In the genomic region with DNA sequence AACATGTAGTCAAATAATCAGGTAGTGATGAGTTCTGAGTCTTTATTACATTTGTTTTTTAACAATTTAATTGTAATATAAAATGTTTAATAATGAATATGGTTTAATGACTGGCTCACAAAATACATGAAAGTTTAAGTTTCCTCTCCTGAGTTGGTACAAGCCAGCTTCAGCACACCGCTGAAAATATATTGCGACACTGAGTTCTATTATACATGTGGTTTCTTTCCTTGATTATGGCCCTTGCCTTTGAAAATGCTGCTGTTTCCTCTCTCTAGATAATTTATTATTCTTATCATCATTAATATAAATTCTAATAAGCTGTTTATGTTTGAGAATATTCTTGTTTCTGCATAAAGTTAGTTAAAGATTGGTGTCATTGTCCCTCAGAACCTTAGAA, we compare ENCODE assay signal across 24 cellular contexts.
DNase-seq lines count a peak whose midpoint lies in the region; FAIRE-seq and TF ChIP-seq lines count a peak whose summit lies in the region.
"Had no signal": no experiment of that assay in that cellular context is flagged by ENCODE, and none has a peak within 500 bp of the region (broad histone marks: within the 10 kb centered on the region; RNA-seq: fewer than 3 reads in every experiment).

No MANE protein-coding gene starts in this region.

- no peaks in the 10 kb centered on the region for H3K27me3 ChIP-seq in stomach
- H3K27me3 ChIP-seq: Peyer's patch, SJCRH30 had no signal

- H3K27ac ChIP-seq in stomach = no peak overlapping the region
- H3K27ac ChIP-seq: HL-60, KMS-11, Peyer's patch, SJCRH30 had no signal

- no peak overlapping the region for H3K4me3 Mint-ChIP-seq in activated naive CD4-positive, alpha-beta T cell treated with anti-CD3 and anti-CD28 coated beads for 36 hours
- H3K4me3 Mint-ChIP-seq: CD8-positive, alpha-beta T cell had no signal

- no peaks in the 10 kb centered on the region for H3K4me1 ChIP-seq in stomach
- H3K4me1 ChIP-seq: Peyer's patch, SJCRH30 had no signal

- no peak for TF ChIP-seq EP300 in stomach (IDR thresholded peaks at IDR 0.05)

- DNase-seq in cardiac fibroblast (ENCODE audit: low read depth in 2 of 2) = peak; percentile 10 to 14
- peak; percentile 2 for DNase-seq in fibroblast of mammary gland (ENCODE audit: low read depth)
- DNase-seq in activated naive CD4-positive, alpha-beta T cell treated with anti-CD3 and anti-CD28 coated beads for 36 hours = no peak
- DNase-seq in GM12892 (ENCODE audit: insufficient read length) = no peak
- DNase-seq in stomach = no peak
- no peak for DNase-seq in NCI-H2081 treated with DMSO at 0.1 percent for 48 hours (lab: John Stamatoyannopoulos, UW)
- DNase-seq: AML-193; C1 segment of cervical spinal cord; CD8-positive, alpha-beta T cell; GOT3; NCI-H1092 treated with DMSO at 0.1 percent for 48 hours; NCI-H2029 treated with DMSO at 0.1 percent for 48 hours; NCI-H2171; NCI-H345; NCI-H524; NCI-H774; NK-92 treated with Interleukin-12 subunit alpha and Interleukin-12 subunit beta, amount 100 ng/mL, for 24 hours; Peyer's patch; SJCRH30 had no signal

- H3K9me3 ChIP-seq in stomach = no peaks in the 10 kb centered on the region
- H3K9me3 ChIP-seq: Peyer's patch, SJCRH30 had no signal

- no peaks in the 10 kb centered on the region for H3K4me1 Mint-ChIP-seq in activated naive CD4-positive, alpha-beta T cell treated with anti-CD3 and anti-CD28 coated beads for 36 hours (ENCODE audit: low read depth)

- H3K9me3 Mint-ChIP-seq in activated naive CD4-positive, alpha-beta T cell treated with anti-CD3 and anti-CD28 coated beads for 36 hours = no peaks in the 10 kb centered on the region
- H3K9me3 Mint-ChIP-seq: CD8-positive, alpha-beta T cell had no signal

- intact Hi-C loops in activated naive CD4-positive, alpha-beta T cell treated with anti-CD3 and anti-CD28 coated beads for 36 hours (cut with micrococcal nuclease) = no loop called here
- intact Hi-C loops in stomach (cut with DNase I; ENCODE audit: low total_unique reads) = no loop called here

- no peaks in the 10 kb centered on the region for H3K27me3 Mint-ChIP-seq in activated naive CD4-positive, alpha-beta T cell treated with anti-CD3 and anti-CD28 coated beads for 36 hours (ENCODE audit: low read depth)

- no peak overlapping the region for H3K4me3 ChIP-seq in cardiac fibroblast (replicated peaks in 1 of 2; ENCODE audit: low read depth in 2 of 2, low read length in 2 of 2)
- H3K4me3 ChIP-seq in fibroblast of mammary gland (ENCODE audit: control insufficient read depth, low read depth, low read length) = no peak overlapping the region
- H3K4me3 ChIP-seq in stomach = no peak overlapping the region
- H3K4me3 ChIP-seq: Peyer's patch, SJCRH30 had no signal

- no peak for TF ChIP-seq POLR2A in GM12892 (IDR thresholded peaks at IDR 0.05; ENCODE audit: low read depth, low read length)
- no peak for TF ChIP-seq POLR2A in stomach (IDR thresholded peaks at IDR 0.05)

- no peaks in the 10 kb centered on the region for H3K36me3 ChIP-seq in stomach
- H3K36me3 ChIP-seq: Peyer's patch, SJCRH30 had no signal

- 92 to 98% (median 94%) methylated on average over 2 of the region's 2 CpGs for WGBS in stomach, 5 donors

- CTCF ChIA-PET in activated naive CD4-positive, alpha-beta T cell treated with anti-CD3 and anti-CD28 coated beads for 36 hours (lab: Charles Lee) = no interaction called here

- H3K27ac Mint-ChIP-seq in activated naive CD4-positive, alpha-beta T cell treated with anti-CD3 and anti-CD28 coated beads for 36 hours = no peak overlapping the region
- H3K27ac Mint-ChIP-seq: CD8-positive, alpha-beta T cell had no signal

- H3K36me3 Mint-ChIP-seq in activated naive CD4-positive, alpha-beta T cell treated with anti-CD3 and anti-CD28 coated beads for 36 hours (ENCODE audit: low read depth) = no peaks in the 10 kb centered on the region
- H3K36me3 Mint-ChIP-seq: CD8-positive, alpha-beta T cell had no signal

- FAIRE-seq in islet of Langerhans (lab: Jason Lieb, UNC) = peak; percentile 58
- no peak for FAIRE-seq in GM12892 (lab: Jason Lieb, UNC)
- FAIRE-seq: GM12891, GM18507 had no signal

- TF ChIP-seq CTCF in cardiac fibroblast (IDR thresholded peaks at IDR 0.05; ENCODE audit: low read depth, low read length) = no peak
- TF ChIP-seq CTCF in fibroblast of mammary gland (conservative IDR thresholded peaks at IDR 0.05; ENCODE audit: control insufficient read depth, insufficient read depth, low read depth, low read length) = no peak
- no peak for TF ChIP-seq CTCF in stomach (IDR thresholded peaks at IDR 0.05)

Comparison
In these comparisons a context has a peak if more than half of its experiments do, and no peak if none do; other contexts are left out.
1. DNase-seq: peak in cardiac fibroblast (2 of 2) and fibroblast of mammary gland (single experiment); none in activated naive CD4-positive, alpha-beta T cell treated with anti-CD3 and anti-CD28 coated beads for 36 hours (single experiment), GM12892 (single experiment), stomach (single experiment) and NCI-H2081 treated with DMSO at 0.1 percent for 48 hours (single experiment).